Comparison of ENCODE assay signal across 25 cellular contexts in genomic region chr2:43397821-43398220, GRCh38.
"Had no signal": no experiment of that assay in that cellular context is flagged by ENCODE, and none has a peak within 500 bp of the region (broad histone marks: within the 10 kb centered on the region; RNA-seq: fewer than 3 reads in every experiment).

No MANE protein-coding gene starts in this region.

- H3K9me3 ChIP-seq: adrenal gland, heart right ventricle, left lung, mucosa of descending colon had no signal

- DNase-seq: activated CD4-positive, alpha-beta T cell treated with anti-CD3 and anti-CD28 coated beads for 1 hour; activated effector memory CD4-positive, alpha-beta T cell treated with Interleukin-2 at 50 U/mL for 16 hours; activated naive CD4-positive, alpha-beta T cell treated with Interleukin-2 at 50 U/mL for 16 hours; activated naive CD8-positive, alpha-beta T cell treated with anti-CD3 and anti-CD28 coated beads for 36 hours; activated T-cell treated with anti-CD3 and anti-CD28 coated beads for 4 hours; activated T-cell treated with anti-CD3 and anti-CD28 coated beads, Interleukin-2, amount 50 U/mL, for 72 hours; adrenal gland; aorta; cortex of kidney; effector memory CD8-positive, alpha-beta T cell; foreskin fibroblast; heart right ventricle; left lung; mesendoderm; mucosa of descending colon; posterior cingulate gyrus; stimulated activated CD4-positive, alpha-beta T cell treated with anti-CD3 and anti-CD28 coated beads, Interleukin-4, amount 100 ng/mL, for 24 hours; T-helper 2 cell had no signal

- H3K27ac ChIP-seq: heart right ventricle, left lung had no signal

- H3K4me3 Mint-ChIP-seq: activated naive CD8-positive, alpha-beta T cell treated with anti-CD3 and anti-CD28 coated beads for 36 hours; activated T-cell treated with anti-CD3 and anti-CD28 coated beads, Interleukin-2, amount 50 U/mL, for 72 hours; brain; effector memory CD8-positive, alpha-beta T cell; nephron; stimulated activated effector memory CD8-positive, alpha-beta T cell treated with anti-CD3 and anti-CD28 coated beads, Interleukin-12 subunit alpha, Interleukin-12 subunit beta, amount 100 ng/mL, for 72 hours; stimulated activated naive CD8-positive, alpha-beta T cell treated with anti-CD3 and anti-CD28 coated beads, Interleukin-15, Interleukin-2, amounts not matched to agents 100 ng/mL and 50 ng/mL, for 24 hours; WTC11 had no signal

- H3K27me3 ChIP-seq: adrenal gland, heart right ventricle, left lung had no signal

- H3K27ac Mint-ChIP-seq: activated naive CD8-positive, alpha-beta T cell treated with anti-CD3 and anti-CD28 coated beads for 36 hours; effector memory CD8-positive, alpha-beta T cell; stimulated activated effector memory CD8-positive, alpha-beta T cell treated with anti-CD3 and anti-CD28 coated beads, Interleukin-12 subunit alpha, Interleukin-12 subunit beta, amount 100 ng/mL, for 72 hours; stimulated activated naive CD8-positive, alpha-beta T cell treated with anti-CD3 and anti-CD28 coated beads, Interleukin-15, Interleukin-2, amounts not matched to agents 100 ng/mL and 50 ng/mL, for 24 hours; WTC11 had no signal

- H3K36me3 ChIP-seq: adrenal gland had no signal

- H3K9me3 Mint-ChIP-seq: activated naive CD8-positive, alpha-beta T cell treated with anti-CD3 and anti-CD28 coated beads for 36 hours; activated T-cell treated with anti-CD3 and anti-CD28 coated beads, Interleukin-2, amount 50 U/mL, for 72 hours; brain; effector memory CD8-positive, alpha-beta T cell; nephron; stimulated activated effector memory CD8-positive, alpha-beta T cell treated with anti-CD3 and anti-CD28 coated beads, Interleukin-12 subunit alpha, Interleukin-12 subunit beta, amount 100 ng/mL, for 72 hours; stimulated activated naive CD8-positive, alpha-beta T cell treated with anti-CD3 and anti-CD28 coated beads, Interleukin-15, Interleukin-2, amounts not matched to agents 100 ng/mL and 50 ng/mL, for 24 hours; WTC11 had no signal

- ATAC-seq: activated T-cell treated with anti-CD3 and anti-CD28 coated beads, Interleukin-2, amount 50 U/mL, for 72 hours; effector memory CD8-positive, alpha-beta T cell; heart right ventricle; sciatic nerve; stimulated activated effector memory CD8-positive, alpha-beta T cell treated with anti-CD3 and anti-CD28 coated beads, Interleukin-12 subunit alpha, Interleukin-12 subunit beta, amount 100 ng/mL, for 72 hours; WTC11 had no signal

- H3K4me3 ChIP-seq: adrenal gland, heart right ventricle, left lung, lung, mucosa of descending colon had no signal

- H3K27me3 Mint-ChIP-seq: activated naive CD8-positive, alpha-beta T cell treated with anti-CD3 and anti-CD28 coated beads for 36 hours; brain; effector memory CD8-positive, alpha-beta T cell; stimulated activated naive CD8-positive, alpha-beta T cell treated with anti-CD3 and anti-CD28 coated beads, Interleukin-15, Interleukin-2, amounts not matched to agents 100 ng/mL and 50 ng/mL, for 24 hours had no signal
